In genomic region chr3:25448750-25449684, GRCh38 we compare ENCODE assay signal across 7 cellular contexts. TPM values are rescaled to one million over a fixed set of nuclear protein-coding genes. Genes with fewer than 3 reads are reported as not detected.
A peak's percentile ranks its signal among the peaks of the same experiment; 100 is the strongest.
DNase-seq lines count a peak whose midpoint lies in the region; ATAC-seq and TF ChIP-seq lines count a peak whose summit lies in the region.

No MANE protein-coding gene starts in this region.

- BruUV-seq in mammary epithelial cell (replicated peaks; lab: Mats Ljungman, UMichigan) = no TSS peak

- H2AFZ ChIP-seq in mammary epithelial cell (ENCODE audit: low read depth, low read length) = peak overlapping the region; percentile 7

- H3K9ac ChIP-seq in mammary epithelial cell (ENCODE audit: insufficient read depth, low read length) = no peak overlapping the region

- H3K36me3 ChIP-seq in mammary epithelial cell (ENCODE audit: insufficient read depth, low read length) (no peaks in the 10 kb centered on the region), right lobe of liver (no peaks in the 10 kb centered on the region), transverse colon (no peaks in the 10 kb centered on the region)

- in situ Hi-C loops in mammary epithelial cell (cut with MboI; ENCODE audit: low sequenced_read_pairs in 2 of 2) (no loop called here), transverse colon (cut with MboI; ENCODE audit: low pct_ligation_motif_present in 1 of 4, low pct_unique_long_range_greater_than_20kb in 1 of 4, low sequenced_read_pairs in 3 of 4) (no loop called here)

- TF ChIP-seq EP300 in transverse colon (IDR thresholded peaks at IDR 0.05; ENCODE audit: low read depth) = no peak

- H3K27me3 ChIP-seq in mammary epithelial cell (ENCODE audit: insufficient read depth, low read length) (no peaks in the 10 kb centered on the region), right lobe of liver (no peaks in the 10 kb centered on the region), transverse colon (no peaks in the 10 kb centered on the region)

- H3K27ac ChIP-seq in mammary epithelial cell (ENCODE audit: insufficient read depth, low read depth, low read length) (no peak overlapping the region), right lobe of liver (peak overlapping the region in 1 of 3 donors; percentile 39), transverse colon (peak overlapping the region; percentile 10 to 70 (median 24))

- peaks cover 1% of the 10 kb centered on the region for H3K4me1 ChIP-seq in mammary epithelial cell (ENCODE audit: insufficient read depth, low read length)
- peaks cover 0 to 10% (median 0%) of the 10 kb centered on the region in 4 donors for H3K4me1 ChIP-seq in right lobe of liver
- H3K4me1 ChIP-seq in transverse colon = peaks cover 8 to 26% (median 13%) of the 10 kb centered on the region in 4 donors

- intact Hi-C loops in mammary epithelial cell (cut with micrococcal nuclease) = no loop called here
- intact Hi-C loops in right lobe of liver (cut with DNase I) = no loop called here
- intact Hi-C loops in transverse colon (cut with DNase I; ENCODE audit: low total_unique reads) = no loop called here

- TF ChIP-seq CTCF in mammary epithelial cell (conservative IDR thresholded peaks at IDR 0.05 in 1 of 2, IDR thresholded peaks at IDR 0.05 in 1 of 2; ENCODE audit: extremely low read depth in 1 of 2, insufficient read depth in 1 of 2, low read depth in 1 of 2, low read length in 2 of 2) (no peak), right lobe of liver (IDR thresholded peaks at IDR 0.05) (no peak), transverse colon (IDR thresholded peaks at IDR 0.05) (no peak)

- peak; percentile 35 for DNase-seq in NCI-H1092 treated with DMSO at 0.1 percent for 48 hours (lab: John Stamatoyannopoulos, UW)
- peak; percentile 54 for DNase-seq in mammary epithelial cell
- peak; percentile 91 to 93 (median 93) for DNase-seq in right lobe of liver
- DNase-seq in transverse colon = peak; percentile 80
- no peak for DNase-seq in middle frontal gyrus (ENCODE audit: extremely low spot score, low spot score)
- DNase-seq in activated CD4-positive, CD25-positive, alpha-beta regulatory T cell treated with anti-CD3 and anti-CD28 coated beads, Interleukin-2, amount 50 U/mL, for 72 hours = no peak

- dilution Hi-C loops in mammary epithelial cell (cut with HindIII; ENCODE audit: low sequenced_read_pairs) = no loop called here

- WGBS in mammary epithelial cell (ENCODE audit: low coverage, missing lambda C conversion rate) = 53% methylated on average over 7 of the region's 11 CpGs
- 32% methylated on average over 6 of the region's 11 CpGs for WGBS in right lobe of liver (ENCODE audit: insufficient coverage, low coverage, low lambda C conversion rate, missing lambda C conversion rate)
- 53 to 56% methylated on average over 2 to 11 of the region's 11 CpGs for WGBS in transverse colon (ENCODE audit: low coverage in 1 of 2), 2 donors

- CTCF ChIA-PET in mammary epithelial cell (lab: Charles Lee; ENCODE audit: low non-redundant PET) = no interaction called here

- no peak overlapping the region for H3K4me3 ChIP-seq in mammary epithelial cell (replicated peaks in 1 of 3; ENCODE audit: insufficient read depth in 1 of 3, low read depth in 2 of 3, low read length in 3 of 3)
- H3K4me3 ChIP-seq in right lobe of liver = no peak overlapping the region
- no peak overlapping the region for H3K4me3 ChIP-seq in transverse colon

- ATAC-seq in right lobe of liver = peak; percentile 99
- no peak for ATAC-seq in HG02571 (IDR thresholded peaks at IDR 0.05; ENCODE audit: unreplicated experiment)

- H3K79me2 ChIP-seq in mammary epithelial cell (ENCODE audit: insufficient read depth, low read length) = no peaks in the 10 kb centered on the region

- no peaks in the 10 kb centered on the region for H4K20me1 ChIP-seq in mammary epithelial cell (ENCODE audit: insufficient read depth, low read length)

- H3K9me3 ChIP-seq in mammary epithelial cell (replicated peaks; ENCODE audit: insufficient read depth, low read length) = no peaks in the 10 kb centered on the region
- H3K9me3 ChIP-seq in right lobe of liver = no peaks in the 10 kb centered on the region
- H3K9me3 ChIP-seq in transverse colon = no peaks in the 10 kb centered on the region

- no peak for TF ChIP-seq POLR2A in right lobe of liver (IDR thresholded peaks at IDR 0.05)
- no peak for TF ChIP-seq POLR2A in transverse colon (IDR thresholded peaks at IDR 0.05)

- no peak overlapping the region for H3K4me2 ChIP-seq in mammary epithelial cell (ENCODE audit: insufficient read depth, low read depth, low read length)

RNA-seq across cellular contexts. Expression of gene RARB, which starts 21.0 kb away (rescaled TPM):
- 1 to 10 TPM in 1 of 2 donors, under 1 TPM in 1; 0.59 to 8.2 TPM for total RNA-seq in mammary epithelial cell
- polyA plus RNA-seq in mammary epithelial cell = 0.08 TPM
- polyA minus RNA-seq in mammary epithelial cell = 9.0 TPM
- total RNA-seq in right lobe of liver = 1 to 10 TPM; 1.2 to 2.8 (median 2.1) TPM
- total RNA-seq in transverse colon = 1 to 10 TPM in 3 of 4 donors, not detected in 1; 2.4 to 4.5 (median 2.9) TPM

Comparison
In these comparisons a context has a peak if more than half of its experiments do, and no peak if none do; other contexts are left out.
1. DNase-seq: peak in NCI-H1092 treated with DMSO at 0.1 percent for 48 hours (single experiment), mammary epithelial cell (single experiment), right lobe of liver (3 of 3) and transverse colon (single experiment); none in middle frontal gyrus (single experiment) and activated CD4-positive, CD25-positive, alpha-beta regulatory T cell treated with anti-CD3 and anti-CD28 coated beads, Interleukin-2, amount 50 U/mL, for 72 hours (single experiment).